In the genomic region with DNA sequence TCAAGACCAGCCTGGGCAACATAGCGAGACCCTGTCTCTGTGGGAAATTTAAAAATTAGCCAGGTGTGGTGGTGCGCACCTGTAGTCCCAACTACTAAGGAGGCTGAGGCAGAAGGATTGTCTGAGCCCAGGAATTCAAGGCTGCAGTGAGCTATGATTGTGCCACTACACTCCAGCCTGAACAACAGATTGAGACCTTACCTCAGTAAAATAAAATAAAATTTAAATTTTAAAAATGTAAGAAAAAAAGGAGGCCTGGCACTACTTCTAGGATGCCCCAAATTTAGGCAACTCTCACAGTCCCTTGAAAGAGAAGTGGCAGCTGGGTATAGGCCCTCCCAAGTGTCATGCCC, we compare ENCODE assay signal across 1 cellular context.
TF ChIP-seq lines count a peak whose summit lies in the region.

No MANE protein-coding gene starts in this region.

TF ChIP-seq in WTC11, 78 proteins besides CTCF, POLR2A, EP300 and RAD21 (continued from another document):
- no peak for TF ChIP-seq TEAD4 (CRISPR knock-in tag; IDR thresholded peaks at IDR 0.05)
- TF ChIP-seq, protein P1, sequence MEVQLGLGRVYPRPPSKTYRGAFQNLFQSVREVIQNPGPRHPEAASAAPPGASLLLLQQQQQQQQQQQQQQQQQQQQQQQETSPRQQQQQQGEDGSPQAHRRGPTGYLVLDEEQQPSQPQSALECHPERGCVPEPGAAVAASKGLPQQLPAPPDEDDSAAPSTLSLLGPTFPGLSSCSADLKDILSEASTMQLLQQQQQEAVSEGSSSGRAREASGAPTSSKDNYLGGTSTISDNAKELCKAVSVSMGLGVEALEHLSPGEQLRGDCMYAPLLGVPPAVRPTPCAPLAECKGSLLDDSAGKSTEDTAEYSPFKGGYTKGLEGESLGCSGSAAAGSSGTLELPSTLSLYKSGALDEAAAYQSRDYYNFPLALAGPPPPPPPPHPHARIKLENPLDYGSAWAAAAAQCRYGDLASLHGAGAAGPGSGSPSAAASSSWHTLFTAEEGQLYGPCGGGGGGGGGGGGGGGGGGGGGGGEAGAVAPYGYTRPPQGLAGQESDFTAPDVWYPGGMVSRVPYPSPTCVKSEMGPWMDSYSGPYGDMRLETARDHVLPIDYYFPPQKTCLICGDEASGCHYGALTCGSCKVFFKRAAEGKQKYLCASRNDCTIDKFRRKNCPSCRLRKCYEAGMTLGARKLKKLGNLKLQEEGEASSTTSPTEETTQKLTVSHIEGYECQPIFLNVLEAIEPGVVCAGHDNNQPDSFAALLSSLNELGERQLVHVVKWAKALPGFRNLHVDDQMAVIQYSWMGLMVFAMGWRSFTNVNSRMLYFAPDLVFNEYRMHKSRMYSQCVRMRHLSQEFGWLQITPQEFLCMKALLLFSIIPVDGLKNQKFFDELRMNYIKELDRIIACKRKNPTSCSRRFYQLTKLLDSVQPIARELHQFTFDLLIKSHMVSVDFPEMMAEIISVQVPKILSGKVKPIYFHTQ (CRISPR knock-in tag; IDR thresholded peaks at IDR 0.05): no peak
- TF ChIP-seq ATF2 (CRISPR knock-in tag; IDR thresholded peaks at IDR 0.05; ENCODE audit: borderline replicate concordance, low read depth): no peak
- no peak for TF ChIP-seq ZNF416 (CRISPR knock-in tag; IDR thresholded peaks at IDR 0.05)
- no peak for TF ChIP-seq TP53 (CRISPR knock-in tag; IDR thresholded peaks at IDR 0.05)
- TF ChIP-seq GRHL2 (CRISPR knock-in tag; IDR thresholded peaks at IDR 0.05; ENCODE audit: insufficient replicate concordance, severe bottlenecking): no peak
- TF ChIP-seq ZNF317 (CRISPR knock-in tag; IDR thresholded peaks at IDR 0.05; ENCODE audit: borderline replicate concordance, low read depth): no peak
- no peak for TF ChIP-seq NR1H2 (CRISPR knock-in tag; IDR thresholded peaks at IDR 0.05)
- TF ChIP-seq, protein P2, sequence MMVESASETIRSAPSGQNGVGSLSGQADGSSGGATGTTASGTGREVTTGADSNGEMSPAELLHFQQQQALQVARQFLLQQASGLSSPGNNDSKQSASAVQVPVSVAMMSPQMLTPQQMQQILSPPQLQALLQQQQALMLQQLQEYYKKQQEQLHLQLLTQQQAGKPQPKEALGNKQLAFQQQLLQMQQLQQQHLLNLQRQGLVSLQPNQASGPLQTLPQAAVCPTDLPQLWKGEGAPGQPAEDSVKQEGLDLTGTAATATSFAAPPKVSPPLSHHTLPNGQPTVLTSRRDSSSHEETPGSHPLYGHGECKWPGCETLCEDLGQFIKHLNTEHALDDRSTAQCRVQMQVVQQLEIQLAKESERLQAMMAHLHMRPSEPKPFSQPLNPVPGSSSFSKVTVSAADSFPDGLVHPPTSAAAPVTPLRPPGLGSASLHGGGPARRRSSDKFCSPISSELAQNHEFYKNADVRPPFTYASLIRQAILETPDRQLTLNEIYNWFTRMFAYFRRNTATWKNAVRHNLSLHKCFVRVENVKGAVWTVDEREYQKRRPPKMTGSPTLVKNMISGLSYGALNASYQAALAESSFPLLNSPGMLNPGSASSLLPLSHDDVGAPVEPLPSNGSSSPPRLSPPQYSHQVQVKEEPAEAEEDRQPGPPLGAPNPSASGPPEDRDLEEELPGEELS (CRISPR knock-in tag; IDR thresholded peaks at IDR 0.05): no peak
